1 cellular context compared by ENCODE assay signal in genomic region chr20:46342451-46343357, GRCh38.
TF ChIP-seq lines count a peak whose summit lies in the region.

No MANE protein-coding gene starts in this region.

TF ChIP-seq in K562, 482 proteins besides CTCF, POLR2A, EP300 and RAD21 (continued from another document):
- TF ChIP-seq TSHZ1 (CRISPR knock-in tag; IDR thresholded peaks at IDR 0.05) (no peak), ILF3 (IDR thresholded peaks at IDR 0.05; ENCODE audit: borderline replicate concordance) (no peak), ZKSCAN1 (IDR thresholded peaks at IDR 0.05; ENCODE audit: low read depth, low read length) (peak; percentile 73)
- TF ChIP-seq, protein P1, sequence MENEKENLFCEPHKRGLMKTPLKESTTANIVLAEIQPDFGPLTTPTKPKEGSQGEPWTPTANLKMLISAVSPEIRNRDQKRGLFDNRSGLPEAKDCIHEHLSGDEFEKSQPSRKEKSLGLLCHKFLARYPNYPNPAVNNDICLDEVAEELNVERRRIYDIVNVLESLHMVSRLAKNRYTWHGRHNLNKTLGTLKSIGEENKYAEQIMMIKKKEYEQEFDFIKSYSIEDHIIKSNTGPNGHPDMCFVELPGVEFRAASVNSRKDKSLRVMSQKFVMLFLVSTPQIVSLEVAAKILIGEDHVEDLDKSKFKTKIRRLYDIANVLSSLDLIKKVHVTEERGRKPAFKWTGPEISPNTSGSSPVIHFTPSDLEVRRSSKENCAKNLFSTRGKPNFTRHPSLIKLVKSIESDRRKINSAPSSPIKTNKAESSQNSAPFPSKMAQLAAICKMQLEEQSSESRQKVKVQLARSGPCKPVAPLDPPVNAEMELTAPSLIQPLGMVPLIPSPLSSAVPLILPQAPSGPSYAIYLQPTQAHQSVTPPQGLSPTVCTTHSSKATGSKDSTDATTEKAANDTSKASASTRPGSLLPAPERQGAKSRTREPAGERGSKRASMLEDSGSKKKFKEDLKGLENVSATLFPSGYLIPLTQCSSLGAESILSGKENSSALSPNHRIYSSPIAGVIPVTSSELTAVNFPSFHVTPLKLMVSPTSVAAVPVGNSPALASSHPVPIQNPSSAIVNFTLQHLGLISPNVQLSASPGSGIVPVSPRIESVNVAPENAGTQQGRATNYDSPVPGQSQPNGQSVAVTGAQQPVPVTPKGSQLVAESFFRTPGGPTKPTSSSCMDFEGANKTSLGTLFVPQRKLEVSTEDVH (IDR thresholded peaks at IDR 0.05; ENCODE audit: low read depth, partially characterized antibody) = no peak
